1 cellular context compared by ENCODE assay signal in genomic region chr1:93818570-93818959, GRCh38.
TF ChIP-seq lines count a peak whose summit lies in the region.

No MANE protein-coding gene starts in this region.

TF ChIP-seq in H1, 55 proteins besides CTCF, POLR2A, EP300 and RAD21:
- no peak for TF ChIP-seq CHD7 (IDR thresholded peaks at IDR 0.05; ENCODE audit: insufficient replicate concordance, low read length)
- no peak for TF ChIP-seq TEAD4 (IDR thresholded peaks at IDR 0.05; ENCODE audit: low read depth, low read length)
- no peak for TF ChIP-seq TAF1 (IDR thresholded peaks at IDR 0.05; ENCODE audit: low read depth, low read length)
- TF ChIP-seq RXRA (IDR thresholded peaks at IDR 0.05; ENCODE audit: insufficient read depth, low read depth, low read length), result no peak
- TF ChIP-seq NANOG (IDR thresholded peaks at IDR 0.05; ENCODE audit: insufficient read depth, low read depth, low read length, poor library complexity, severe bottlenecking), result no peak
- no peak for TF ChIP-seq GABPA (IDR thresholded peaks at IDR 0.05; ENCODE audit: borderline replicate concordance, insufficient read depth, low read length)
- no peak for TF ChIP-seq SP1 (IDR thresholded peaks at IDR 0.05; ENCODE audit: low read depth, low read length)
- no peak for TF ChIP-seq SIRT6 (IDR thresholded peaks at IDR 0.05; ENCODE audit: low read length)
- TF ChIP-seq CREB1 (IDR thresholded peaks at IDR 0.05), result no peak
